Comparison of ENCODE assay signal across 26 cellular contexts in the genomic region with DNA sequence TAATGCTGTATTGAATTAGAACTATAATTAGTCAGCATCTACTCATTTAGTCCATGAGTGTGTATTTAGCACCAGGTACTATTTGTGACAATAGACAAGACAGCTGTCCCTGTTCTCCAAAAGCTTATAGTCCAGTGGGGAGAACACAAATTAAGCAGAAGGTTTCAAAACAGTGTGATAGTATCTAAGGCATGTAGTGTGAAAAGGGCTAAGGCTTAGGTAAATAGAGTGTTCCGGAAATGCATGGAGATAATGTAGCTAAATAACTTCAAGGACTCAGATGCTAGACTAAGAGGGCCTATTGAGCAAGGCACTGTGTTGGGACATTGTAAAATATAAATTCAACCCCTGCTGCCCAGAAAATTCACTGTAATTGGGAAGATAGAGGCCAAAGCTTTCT.
A peak's percentile ranks its signal among the peaks of the same experiment; 100 is the strongest.
DNase-seq lines count a peak whose midpoint lies in the region; ATAC-seq lines count a peak whose summit lies in the region.
"Had no signal": no experiment of that assay in that cellular context is flagged by ENCODE, and none has a peak within 500 bp of the region (broad histone marks: within the 10 kb centered on the region; RNA-seq: fewer than 3 reads in every experiment).

No MANE protein-coding gene starts in this region.

- no CpG with 5 or more reads among the region's 1 CpG for WGBS in mesendoderm (ENCODE audit: extremely low coverage, insufficient coverage, low lambda C conversion rate)

- no peaks in the 10 kb centered on the region for H3K27me3 ChIP-seq in mesendoderm (ENCODE audit: insufficient read depth, low read length, poor library complexity)
- H3K27me3 ChIP-seq: adrenal gland, BLaER1, pancreas, right atrium auricular region, spleen, testis, vagina had no signal

- no peak overlapping the region for H3K23ac ChIP-seq in mesendoderm (ENCODE audit: low read length)

- H2BK120ac ChIP-seq in mesendoderm (ENCODE audit: low read depth, low read length), result no peak overlapping the region

- no peak overlapping the region for H3K4me3 ChIP-seq in mesendoderm (ENCODE audit: low read length)
- H3K4me3 ChIP-seq: adrenal gland, BLaER1, pancreas, right atrium auricular region, spleen, testis, vagina had no signal

- H3K4me1 ChIP-seq in mesendoderm (ENCODE audit: control insufficient read depth, low read depth, low read length), result peaks cover 9% of the 10 kb centered on the region
- H3K4me1 ChIP-seq: adrenal gland, BLaER1, pancreas, right atrium auricular region, spleen, testis, vagina had no signal

- peak overlapping the region; percentile 29 for H2BK5ac ChIP-seq in mesendoderm (ENCODE audit: low read length)

- no peak overlapping the region for H2BK15ac ChIP-seq in mesendoderm (replicated peaks; ENCODE audit: low read depth)

- no peaks in the 10 kb centered on the region for H3K79me1 ChIP-seq in mesendoderm (ENCODE audit: low read length)

- H4K8ac ChIP-seq in mesendoderm (ENCODE audit: low read depth, low read length), result no peak overlapping the region

- no peak overlapping the region for H3K4ac ChIP-seq in mesendoderm (ENCODE audit: low read depth, low read length)

- no peak overlapping the region for H3K4me2 ChIP-seq in mesendoderm (ENCODE audit: low read length)
- H3K4me2 ChIP-seq: BLaER1 had no signal

- no peaks in the 10 kb centered on the region for H3K36me3 ChIP-seq in mesendoderm (ENCODE audit: control insufficient read depth, insufficient read depth, low read length)
- H3K36me3 ChIP-seq: adrenal gland, BLaER1, pancreas, right atrium auricular region, spleen, vagina had no signal

- ATAC-seq in GM21529 (IDR thresholded peaks at IDR 0.05; ENCODE audit: unreplicated experiment), result no peak
- no peak for ATAC-seq in GM18867 (IDR thresholded peaks at IDR 0.05; ENCODE audit: unreplicated experiment)
- ATAC-seq: natural killer cell; pancreas; stimulated activated naive B cell treated with anti-CD40 and anti-IgM and Interleukin-4, amounts not matched to agents 10 μg/mL and 1 μg/mL and 100 μg/mL, for 72 hours had no signal

- no peaks in the 10 kb centered on the region for H3K79me2 ChIP-seq in mesendoderm (ENCODE audit: control insufficient read depth, insufficient read depth, low read length)

- H3K18ac ChIP-seq in mesendoderm (ENCODE audit: low read length), result peak overlapping the region; percentile 69

- no peak overlapping the region for H3K9ac ChIP-seq in mesendoderm (ENCODE audit: low read length)
- H3K9ac ChIP-seq: BLaER1 had no signal

- H4K5ac ChIP-seq in mesendoderm (ENCODE audit: low read length), result peak overlapping the region; percentile 33

- H3K56ac ChIP-seq in mesendoderm (ENCODE audit: low read length), result peak overlapping the region; percentile 45

- peak overlapping the region; percentile 74 for H3K27ac ChIP-seq in mesendoderm (ENCODE audit: low read depth, low read length)
- H3K27ac ChIP-seq: adrenal gland, BLaER1, pancreas, right atrium auricular region, spleen, testis, vagina had no signal

- H2AK5ac ChIP-seq in mesendoderm (ENCODE audit: low read length), result no peak overlapping the region

- DNase-seq in DMS153 treated with DMSO at 0.1 percent for 48 hours (lab: John Stamatoyannopoulos, UW; ENCODE audit: unreplicated experiment), result peak; percentile 74
- peak; percentile 90 for DNase-seq in NCI-H1417 treated with DMSO at 0.1 percent for 48 hours (lab: John Stamatoyannopoulos, UW)
- DNase-seq in NCI-H748 treated with DMSO at 0.1 percent for 48 hours (lab: John Stamatoyannopoulos, UW), result peak; percentile 96
- DNase-seq in mesendoderm, result peak; percentile 80
- no peak for DNase-seq in NCI-H1436 treated with DMSO at 0.1 percent for 48 hours (lab: John Stamatoyannopoulos, UW)
- DNase-seq in COLO668 (lab: John Stamatoyannopoulos, UW; ENCODE audit: unreplicated experiment), result no peak
- DNase-seq: ACHN; activated CD4-positive, alpha-beta T cell treated with anti-CD3 and anti-CD28 coated beads for 4 hours; activated T-cell treated with anti-CD3 and anti-CD28 coated beads, Interleukin-2, amount 50 U/mL, for 24 hours; adrenal gland; Calu3; effector CD8-positive, alpha-beta T cell; erythroblast; head of caudate nucleus; natural killer cell; NCI-H187; pancreas; spleen; stimulated activated CD4-positive, alpha-beta T cell treated with anti-CD3 and anti-CD28 coated beads, Interleukin-4, amount 100 ng/mL, for 1 hour; stimulated activated naive B cell treated with anti-CD40 and anti-IgM and Interleukin-4, amounts not matched to agents 10 μg/mL and 1 μg/mL and 100 μg/mL, for 72 hours; testis had no signal

Comparison
In these comparisons a context has a peak if more than half of its experiments do, and no peak if none do; other contexts are left out.
1. DNase-seq: peak in DMS153 treated with DMSO at 0.1 percent for 48 hours (single experiment), NCI-H1417 treated with DMSO at 0.1 percent for 48 hours (single experiment), NCI-H748 treated with DMSO at 0.1 percent for 48 hours (single experiment) and mesendoderm (single experiment); none in NCI-H1436 treated with DMSO at 0.1 percent for 48 hours (single experiment) and COLO668 (single experiment).